In genomic region chr7:17274551-17275245, GRCh38 we compare ENCODE assay signal across 10 cellular contexts. TPM values are rescaled to one million over a fixed set of nuclear protein-coding genes. Genes with fewer than 3 reads are reported as not detected.
DNase-seq lines count a peak whose midpoint lies in the region; ATAC-seq and TF ChIP-seq lines count a peak whose summit lies in the region.
"Had no signal": no experiment of that assay in that cellular context is flagged by ENCODE, and none has a peak within 500 bp of the region (broad histone marks: within the 10 kb centered on the region; RNA-seq: fewer than 3 reads in every experiment).

No MANE protein-coding gene starts in this region.

- H3K27ac ChIP-seq in RWPE1 (no peak overlapping the region), psoas muscle (no peak overlapping the region)

- no peak overlapping the region for H3K4me3 ChIP-seq in psoas muscle

- H3K27me3 Mint-ChIP-seq in stimulated activated naive B cell treated with anti-CD40 and anti-IgM and Interleukin-4, amounts not matched to agents 10 μg/mL and 1 μg/mL and 100 μg/mL, for 72 hours: peaks cover 7 to 11% of the 10 kb centered on the region in 2 donors

- WGBS in psoas muscle, 3 donors: 45 to 48% (median 45%) methylated on average over 5 of the region's 5 CpGs

- peaks cover 11 to 12% of the 10 kb centered on the region in 2 donors for H3K9me3 Mint-ChIP-seq in stimulated activated naive B cell treated with anti-CD40 and anti-IgM and Interleukin-4, amounts not matched to agents 10 μg/mL and 1 μg/mL and 100 μg/mL, for 72 hours

- H3K9me3 ChIP-seq in psoas muscle: peaks cover 4% of the 10 kb centered on the region

- no peak overlapping the region for H3K4me3 Mint-ChIP-seq in stimulated activated naive B cell treated with anti-CD40 and anti-IgM and Interleukin-4, amounts not matched to agents 10 μg/mL and 1 μg/mL and 100 μg/mL, for 72 hours
- H3K4me3 Mint-ChIP-seq: WTC11 had no signal

- ATAC-seq in stimulated activated naive B cell treated with anti-CD40 and anti-IgM and Interleukin-4, amounts not matched to agents 10 μg/mL and 1 μg/mL and 100 μg/mL, for 72 hours (replicated peaks): peak; percentile 43 to 51
- ATAC-seq in HG03175 (IDR thresholded peaks at IDR 0.05; ENCODE audit: unreplicated experiment) (no peak), psoas muscle (no peak)
- ATAC-seq: WTC11 had no signal

- POLR2A ChIA-PET in RWPE1 (lab: Yijun Ruan, JAX; ENCODE audit: low non-redundant PET): no interaction called here

- no peak for TF ChIP-seq CTCF in RWPE1 (conservative IDR thresholded peaks at IDR 0.05; ENCODE audit: low read depth)
- TF ChIP-seq CTCF in psoas muscle (IDR thresholded peaks at IDR 0.05): no peak

- CTCF ChIA-PET in RWPE1 (lab: Yijun Ruan, JAX): no interaction called here

- no peaks in the 10 kb centered on the region for H3K27me3 ChIP-seq in psoas muscle (ENCODE audit: insufficient read depth in 3 of 3, low read length in 2 of 3)

- no peak overlapping the region for H3K27ac Mint-ChIP-seq in stimulated activated naive B cell treated with anti-CD40 and anti-IgM and Interleukin-4, amounts not matched to agents 10 μg/mL and 1 μg/mL and 100 μg/mL, for 72 hours
- H3K27ac Mint-ChIP-seq: WTC11 had no signal

- no peaks in the 10 kb centered on the region for H3K36me3 ChIP-seq in psoas muscle (ENCODE audit: insufficient read depth in 1 of 2, low read depth in 1 of 2)

- H3K36me3 Mint-ChIP-seq in stimulated activated naive B cell treated with anti-CD40 and anti-IgM and Interleukin-4, amounts not matched to agents 10 μg/mL and 1 μg/mL and 100 μg/mL, for 72 hours: peaks cover 2 to 7% of the 10 kb centered on the region in 2 donors

- intact Hi-C loops in psoas muscle (cut with DNase I): no loop called here

- no peaks in the 10 kb centered on the region for H3K4me1 ChIP-seq in psoas muscle

- DNase-seq in activated T-cell treated with anti-CD3 and anti-CD28 coated beads for 24 hours (ENCODE audit: low read depth): peak; percentile 21
- no peak for DNase-seq in activated T-cell treated with anti-CD3 and anti-CD28 coated beads, Interleukin-2, amount 50 U/mL, for 1 hour
- DNase-seq in RWPE1 (ENCODE audit: low spot score): peak; percentile 4
- DNase-seq in dermis blood vessel endothelial cell: peak; percentile 63
- DNase-seq in stimulated activated naive B cell treated with anti-CD40 and anti-IgM and Interleukin-4, amounts not matched to agents 10 μg/mL and 1 μg/mL and 100 μg/mL, for 72 hours: no peak
- DNase-seq in NCI-H446 (lab: John Stamatoyannopoulos, UW): no peak
- no peak for DNase-seq in psoas muscle
- DNase-seq: head of caudate nucleus had no signal

- H3K4me1 Mint-ChIP-seq in stimulated activated naive B cell treated with anti-CD40 and anti-IgM and Interleukin-4, amounts not matched to agents 10 μg/mL and 1 μg/mL and 100 μg/mL, for 72 hours: peaks cover 6 to 18% of the 10 kb centered on the region in 2 donors

RNA-seq across cellular contexts. Expression of gene AHR, which starts 23.8 kb away (rescaled TPM):
- total RNA-seq in dermis blood vessel endothelial cell (142 and 189 TPM in 2 replicates), psoas muscle (1 to 10 TPM; 3.8 to 9.2 (median 6.9) TPM)
- polyA plus RNA-seq in psoas muscle: 1 to 10 TPM; 1.4 to 2.1 (median 1.5) TPM

Comparison
In these comparisons a context has a peak if more than half of its experiments do, and no peak if none do; other contexts are left out.
1. DNase-seq: peak in activated T-cell treated with anti-CD3 and anti-CD28 coated beads for 24 hours (single experiment), RWPE1 (single experiment) and dermis blood vessel endothelial cell (single experiment); none in activated T-cell treated with anti-CD3 and anti-CD28 coated beads, Interleukin-2, amount 50 U/mL, for 1 hour (single experiment), stimulated activated naive B cell treated with anti-CD40 and anti-IgM and Interleukin-4, amounts not matched to agents 10 μg/mL and 1 μg/mL and 100 μg/mL, for 72 hours (single experiment), NCI-H446 (0 of 2) and psoas muscle (0 of 2).
2. ATAC-seq: peak in stimulated activated naive B cell treated with anti-CD40 and anti-IgM and Interleukin-4, amounts not matched to agents 10 μg/mL and 1 μg/mL and 100 μg/mL, for 72 hours (2 of 2); none in HG03175 (single experiment) and psoas muscle (0 of 4).
3. RNA of gene AHR, which starts 23.8 kb away (total RNA-seq): 142 to 189 TPM in dermis blood vessel endothelial cell; 3.8 to 9.2 TPM in psoas muscle; every median in the first group is over 10 times any median in the second.